In the genomic region with DNA sequence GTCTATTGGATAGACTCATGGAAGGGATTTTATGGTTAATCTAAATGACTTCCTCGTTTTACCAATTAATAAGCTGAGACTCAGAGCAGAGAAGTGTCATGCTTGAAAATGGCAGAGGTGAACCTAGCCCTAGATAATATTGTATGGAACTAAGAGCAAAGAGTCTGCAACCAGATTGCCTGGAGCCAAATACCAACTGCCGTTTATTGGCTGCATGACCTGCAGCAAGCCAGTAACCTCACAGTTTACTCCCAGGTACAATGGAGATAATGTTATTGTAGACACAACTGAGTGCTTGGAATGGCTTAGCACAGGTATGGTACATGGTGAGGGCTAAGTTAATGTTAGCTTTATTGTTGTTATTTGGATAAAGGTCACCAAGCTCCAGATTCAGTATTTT, we compare ENCODE assay signal across 29 cellular contexts.
"Had no signal": no experiment of that assay in that cellular context is flagged by ENCODE, and none has a peak within 500 bp of the region (broad histone marks: within the 10 kb centered on the region; RNA-seq: fewer than 3 reads in every experiment).

No MANE protein-coding gene starts in this region.

- H3K36me3 ChIP-seq: colonic mucosa, esophagus muscularis mucosa, esophagus squamous epithelium, gastrocnemius medialis, gastroesophageal sphincter, heart left ventricle, heart right ventricle had no signal

- H3K4me3 Mint-ChIP-seq: dendritic cell treated with granulocyte-macrophage colony-stimulating factor and Interleukin-4, amounts not matched to agents 40 ng/mL and 50 ng/mL, for 4 days; effector memory CD8-positive, alpha-beta T cell; endodermal cell had no signal

- H3K9me3 ChIP-seq: colonic mucosa, esophagus muscularis mucosa, esophagus squamous epithelium, gastrocnemius medialis, gastroesophageal sphincter, heart left ventricle, heart right ventricle had no signal

- ATAC-seq: effector memory CD8-positive, alpha-beta T cell; esophagus mucosa; foreskin keratinocyte; gastrocnemius medialis; gastroesophageal sphincter; heart left ventricle; heart right ventricle had no signal

- DNase-seq: colonic mucosa; cortex of kidney; dermis blood vessel endothelial cell; dorsolateral prefrontal cortex; effector CD4-positive, alpha-beta T cell; effector CD8-positive, alpha-beta T cell; effector memory CD4-positive, alpha-beta T cell; effector memory CD8-positive, alpha-beta T cell; endodermal cell; erythroblast; esophagus squamous epithelium; foreskin fibroblast; foreskin keratinocyte; foreskin melanocyte; gastrocnemius medialis; glutamatergic neuron; head of caudate nucleus; heart left ventricle; heart right ventricle had no signal

- H3K4me1 ChIP-seq: colonic mucosa, esophagus squamous epithelium, foreskin keratinocyte, gastrocnemius medialis, heart left ventricle, heart right ventricle had no signal

- H3K4me3 ChIP-seq: colonic mucosa, coronary artery, dorsolateral prefrontal cortex, esophagus muscularis mucosa, esophagus squamous epithelium, gastrocnemius medialis, gastroesophageal sphincter, heart left ventricle, heart right ventricle had no signal

- H3K27me3 ChIP-seq: colonic mucosa, dorsolateral prefrontal cortex, esophagus muscularis mucosa, esophagus squamous epithelium, foreskin keratinocyte, gastrocnemius medialis, gastroesophageal sphincter, heart left ventricle, heart right ventricle had no signal

- H3K27me3 Mint-ChIP-seq: dendritic cell treated with granulocyte-macrophage colony-stimulating factor and Interleukin-4, amounts not matched to agents 40 ng/mL and 50 ng/mL, for 4 days; effector memory CD8-positive, alpha-beta T cell had no signal

- H3K27ac Mint-ChIP-seq: dendritic cell treated with granulocyte-macrophage colony-stimulating factor and Interleukin-4, amounts not matched to agents 40 ng/mL and 50 ng/mL, for 4 days; effector memory CD8-positive, alpha-beta T cell; endodermal cell had no signal

- FAIRE-seq: colon, endometrium, endothelial cell of umbilical vein, frontal cortex had no signal

- H3K27ac ChIP-seq: colonic mucosa, coronary artery, dorsolateral prefrontal cortex, epithelial cell of prostate, esophagus muscularis mucosa, esophagus squamous epithelium, foreskin keratinocyte, gastrocnemius medialis, gastroesophageal sphincter, heart left ventricle, heart right ventricle had no signal

- H3K9me3 Mint-ChIP-seq: dendritic cell treated with granulocyte-macrophage colony-stimulating factor and Interleukin-4, amounts not matched to agents 40 ng/mL and 50 ng/mL, for 4 days; endodermal cell had no signal
